3 cellular contexts compared by ENCODE assay signal in genomic region chr7:43671520-43671919, GRCh38.
A peak's percentile ranks its signal among the peaks of the same experiment; 100 is the strongest.
TF ChIP-seq lines count a peak whose summit lies in the region.

No MANE protein-coding gene starts in this region.

TF ChIP-seq in GM23338, 12 proteins besides CTCF, POLR2A, EP300 and RAD21:
- TF ChIP-seq EZH2phosphoT487 (IDR thresholded peaks at IDR 0.05; ENCODE audit: unreplicated experiment) = no peak
- TF ChIP-seq JUNB (IDR thresholded peaks at IDR 0.05; ENCODE audit: unreplicated experiment) = no peak
- TF ChIP-seq POLR2AphosphoS5 (IDR thresholded peaks at IDR 0.05; ENCODE audit: low read depth) = no peak
- TF ChIP-seq, protein P1, sequence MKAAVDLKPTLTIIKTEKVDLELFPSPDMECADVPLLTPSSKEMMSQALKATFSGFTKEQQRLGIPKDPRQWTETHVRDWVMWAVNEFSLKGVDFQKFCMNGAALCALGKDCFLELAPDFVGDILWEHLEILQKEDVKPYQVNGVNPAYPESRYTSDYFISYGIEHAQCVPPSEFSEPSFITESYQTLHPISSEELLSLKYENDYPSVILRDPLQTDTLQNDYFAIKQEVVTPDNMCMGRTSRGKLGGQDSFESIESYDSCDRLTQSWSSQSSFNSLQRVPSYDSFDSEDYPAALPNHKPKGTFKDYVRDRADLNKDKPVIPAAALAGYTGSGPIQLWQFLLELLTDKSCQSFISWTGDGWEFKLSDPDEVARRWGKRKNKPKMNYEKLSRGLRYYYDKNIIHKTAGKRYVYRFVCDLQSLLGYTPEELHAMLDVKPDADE (IDR thresholded peaks at IDR 0.05) = no peak
- TF ChIP-seq ZNF114 (CRISPR knock-in tag; IDR thresholded peaks at IDR 0.05) = no peak

TF ChIP-seq in K562, 482 proteins besides CTCF, POLR2A, EP300 and RAD21:
- no peak for TF ChIP-seq GTF2F1 (IDR thresholded peaks at IDR 0.05; ENCODE audit: low read depth, low read length)
- TF ChIP-seq DLX4 (CRISPR knock-in tag; IDR thresholded peaks at IDR 0.05) = no peak
- TF ChIP-seq, protein P2, sequence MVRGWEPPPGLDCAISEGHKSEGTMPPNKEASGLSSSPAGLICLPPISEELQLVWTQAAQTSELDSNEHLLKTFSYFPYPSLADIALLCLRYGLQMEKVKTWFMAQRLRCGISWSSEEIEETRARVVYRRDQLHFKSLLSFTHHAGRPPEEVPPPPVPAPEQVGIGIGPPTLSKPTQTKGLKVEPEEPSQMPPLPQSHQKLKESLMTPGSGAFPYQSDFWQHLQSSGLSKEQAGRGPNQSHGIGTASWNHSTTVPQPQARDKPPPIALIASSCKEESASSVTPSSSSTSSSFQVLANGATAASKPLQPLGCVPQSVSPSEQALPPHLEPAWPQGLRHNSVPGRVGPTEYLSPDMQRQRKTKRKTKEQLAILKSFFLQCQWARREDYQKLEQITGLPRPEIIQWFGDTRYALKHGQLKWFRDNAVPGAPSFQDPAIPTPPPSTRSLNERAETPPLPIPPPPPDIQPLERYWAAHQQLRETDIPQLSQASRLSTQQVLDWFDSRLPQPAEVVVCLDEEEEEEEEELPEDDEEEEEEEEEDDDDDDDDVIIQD (CRISPR knock-in tag; IDR thresholded peaks at IDR 0.05) = no peak
- TF ChIP-seq ZSCAN29 (IDR thresholded peaks at IDR 0.05) = no peak
- peak; percentile 80 for TF ChIP-seq ZNF431 (CRISPR knock-in tag; IDR thresholded peaks at IDR 0.05)
- no peak for TF ChIP-seq NKRF (IDR thresholded peaks at IDR 0.05; ENCODE audit: borderline replicate concordance)
- no peak for TF ChIP-seq ETV1 (tag; conservative IDR thresholded peaks at IDR 0.05; ENCODE audit: low read depth)
- no peak for TF ChIP-seq LCOR (CRISPR knock-in tag; IDR thresholded peaks at IDR 0.05)

TF ChIP-seq in HepG2, 621 proteins besides CTCF, POLR2A, EP300 and RAD21:
- TF ChIP-seq, protein P3, sequence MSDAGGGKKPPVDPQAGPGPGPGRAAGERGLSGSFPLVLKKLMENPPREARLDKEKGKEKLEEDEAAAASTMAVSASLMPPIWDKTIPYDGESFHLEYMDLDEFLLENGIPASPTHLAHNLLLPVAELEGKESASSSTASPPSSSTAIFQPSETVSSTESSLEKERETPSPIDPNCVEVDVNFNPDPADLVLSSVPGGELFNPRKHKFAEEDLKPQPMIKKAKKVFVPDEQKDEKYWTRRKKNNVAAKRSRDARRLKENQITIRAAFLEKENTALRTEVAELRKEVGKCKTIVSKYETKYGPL (CRISPR knock-in tag; IDR thresholded peaks at IDR 0.05) = no peak
- 0 out of 2 replicates have a peak, but pooled peaks have one; percentile 20 for TF ChIP-seq FOXO4 (CRISPR knock-in tag; conservative IDR thresholded peaks at IDR 0.05)
- TF ChIP-seq, protein P4, sequence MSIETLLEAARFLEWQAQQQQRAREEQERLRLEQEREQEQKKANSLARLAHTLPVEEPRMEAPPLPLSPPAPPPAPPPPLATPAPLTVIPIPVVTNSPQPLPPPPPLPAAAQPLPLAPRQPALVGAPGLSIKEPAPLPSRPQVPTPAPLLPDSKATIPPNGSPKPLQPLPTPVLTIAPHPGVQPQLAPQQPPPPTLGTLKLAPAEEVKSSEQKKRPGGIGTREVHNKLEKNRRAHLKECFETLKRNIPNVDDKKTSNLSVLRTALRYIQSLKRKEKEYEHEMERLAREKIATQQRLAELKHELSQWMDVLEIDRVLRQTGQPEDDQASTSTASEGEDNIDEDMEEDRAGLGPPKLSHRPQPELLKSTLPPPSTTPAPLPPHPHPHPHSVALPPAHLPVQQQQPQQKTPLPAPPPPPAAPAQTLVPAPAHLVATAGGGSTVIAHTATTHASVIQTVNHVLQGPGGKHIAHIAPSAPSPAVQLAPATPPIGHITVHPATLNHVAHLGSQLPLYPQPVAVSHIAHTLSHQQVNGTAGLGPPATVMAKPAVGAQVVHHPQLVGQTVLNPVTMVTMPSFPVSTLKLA (IDR thresholded peaks at IDR 0.05) = peak; percentile 73
